In the genomic region with DNA sequence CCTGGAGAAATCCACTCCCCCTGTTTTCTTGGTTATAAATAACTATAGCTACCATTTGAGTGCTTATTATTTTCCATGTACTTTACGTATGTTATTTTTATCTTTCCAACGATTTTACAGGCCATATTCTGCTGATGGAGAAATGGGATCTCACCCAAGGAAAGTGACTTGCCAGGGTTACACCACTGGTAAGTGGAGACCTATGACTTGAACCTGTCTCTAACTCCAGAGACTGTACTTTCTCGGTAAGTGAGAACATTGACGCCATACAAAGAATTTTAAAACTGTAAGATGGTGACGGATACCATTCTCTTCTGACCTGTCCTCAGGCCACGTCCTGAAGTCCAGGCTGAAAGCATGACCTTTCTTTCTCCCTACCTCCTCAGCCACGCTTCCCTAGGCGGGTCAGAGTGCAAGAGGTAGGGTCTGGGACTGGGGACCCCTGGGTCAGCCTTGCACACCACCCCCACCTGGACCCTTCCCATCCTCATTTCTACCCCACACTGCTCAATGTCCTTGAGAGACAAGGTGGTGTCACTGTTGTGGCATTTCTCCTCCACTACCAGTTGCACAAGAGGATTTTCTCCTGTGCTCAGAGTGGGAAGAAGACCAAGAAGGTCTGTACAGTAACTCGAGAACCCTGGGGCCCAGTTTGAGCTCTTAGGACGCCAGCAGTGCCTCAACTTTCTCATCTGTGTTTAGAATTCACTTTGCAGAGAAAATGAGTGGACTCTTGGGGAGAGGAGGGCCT, we compare ENCODE assay signal across 11 cellular contexts. TPM values are rescaled to one million over a fixed set of nuclear protein-coding genes. Genes with fewer than 3 reads are reported as not detected.
A peak's percentile ranks its signal among the peaks of the same experiment; 100 is the strongest.
DNase-seq lines count a peak whose midpoint lies in the region; ATAC-seq, FAIRE-seq and TF ChIP-seq lines count a peak whose summit lies in the region.
"Had no signal": no experiment of that assay in that cellular context is flagged by ENCODE, and none has a peak within 500 bp of the region (broad histone marks: within the 10 kb centered on the region; RNA-seq: fewer than 3 reads in every experiment).

No MANE protein-coding gene starts in this region.

- no peak overlapping the region for H3K14ac ChIP-seq in H1 (ENCODE audit: insufficient read length)

- H3K27ac ChIP-seq in heart left ventricle (peak overlapping the region; percentile 80 to 97 (median 90)), H1 (ENCODE audit: low read depth, low read length) (no peak overlapping the region), transverse colon (peak overlapping the region; percentile 72 to 97 (median 78)), spleen (peak overlapping the region in 1 of 8 donors; percentile 2)

- TF ChIP-seq CTCF in heart left ventricle (IDR thresholded peaks at IDR 0.05) (no peak), H1 (IDR thresholded peaks at IDR 0.05; ENCODE audit: control extremely low read depth in 1 of 3, insufficient read depth in 1 of 3, low read depth in 1 of 3, low read length in 3 of 3) (no peak), nephron (IDR thresholded peaks at IDR 0.05; ENCODE audit: unreplicated experiment in 3 of 3) (no peak), transverse colon (IDR thresholded peaks at IDR 0.05) (no peak), spleen (IDR thresholded peaks at IDR 0.05 in 8 of 11, conservative IDR thresholded peaks at IDR 0.05 in 3 of 11) (no peak)

- peaks cover 64% of the 10 kb centered on the region for H3K27me3 Mint-ChIP-seq in nephron (ENCODE audit: low read depth)

- no peak overlapping the region for H4K5ac ChIP-seq in H1 (ENCODE audit: insufficient read length, low read depth, low read length)

- no peak overlapping the region for H3K9ac ChIP-seq in H1 (replicated peaks in 1 of 4; ENCODE audit: extremely low read depth in 1 of 4, low read depth in 3 of 4, low read length in 3 of 4)

- no peak overlapping the region for H2BK15ac ChIP-seq in H1 (ENCODE audit: low read length)

- ATAC-seq in heart left ventricle (no peak), Right ventricle myocardium superior (ENCODE audit: poor library complexity) (no peak), HG03135 (IDR thresholded peaks at IDR 0.05; ENCODE audit: unreplicated experiment) (no peak)

- H4K91ac ChIP-seq in H1 (replicated peaks; ENCODE audit: insufficient read length, low read length), result no peak overlapping the region

- H3K9me3 Mint-ChIP-seq in nephron, result peaks cover 9% of the 10 kb centered on the region

- WGBS in heart left ventricle, 4 donors, result 71 to 80% (median 75%) methylated on average over 10 of the region's 10 CpGs
- 87% methylated on average over 10 of the region's 10 CpGs; no CpG with 5 or more reads in 1 of the 2 experiments for WGBS in H1 (ENCODE audit: extremely low coverage in 1 of 2, insufficient coverage in 1 of 2, insufficient read length in 1 of 2, insufficient replicate concordance in 2 of 2, low coverage in 1 of 2, low lambda C conversion rate in 2 of 2, missing lambda C conversion rate in 1 of 2), 2 experiments
- 84 to 100% methylated on average over 3 to 10 of the region's 10 CpGs for WGBS in transverse colon (ENCODE audit: low coverage in 1 of 2), 2 donors
- WGBS in spleen, 5 donors, result 73 to 84% (median 79%) methylated on average over 10 of the region's 10 CpGs

- no peak overlapping the region for H3K23ac ChIP-seq in H1 (ENCODE audit: insufficient read length)

- H2BK5ac ChIP-seq in H1 (ENCODE audit: low read depth, low read length), result no peak overlapping the region

- H3K79me1 ChIP-seq in H1 (ENCODE audit: low read depth, low read length), result no peaks in the 10 kb centered on the region

- H2BK12ac ChIP-seq in H1 (ENCODE audit: low read depth, low read length), result no peak overlapping the region

- no peaks in the 10 kb centered on the region for H3K79me2 ChIP-seq in H1 (ENCODE audit: control insufficient read depth in 1 of 2, insufficient read depth in 2 of 2, low read length in 2 of 2)

- CTCF ChIA-PET in H1 (lab: Charles Lee; ENCODE audit: partially characterized antibody), result interaction anchor here (0.7 to 10.0 kb wide), 11 partner anchors 9 to 148 kb away, joined by 3 to 223 read pairs (median 4); a partner anchor contains a TSS

- H3K23me2 ChIP-seq in H1 (ENCODE audit: low read depth, low read length), result peaks cover 6% of the 10 kb centered on the region; the same call in 1 of the 2 replicates

- H2BK20ac ChIP-seq in H1 (ENCODE audit: low read length), result no peak overlapping the region

- DNase-seq in heart left ventricle (no peak), Right ventricle myocardium superior (no peak), H1 (ENCODE audit: low read depth in 1 of 2, low spot score in 2 of 2) (no peak), transverse colon (no peak), spleen (no peak), middle frontal gyrus (ENCODE audit: extremely low spot score, low spot score) (no peak)
- DNase-seq: DMS79 treated with DMSO at 0.1 percent for 48 hours had no signal

- intact Hi-C loops in heart left ventricle (cut with DNase I), result loop anchor here in 9 of 10 donors (1.0 to 10.0 kb wide), 8 partner anchors 38 to 135 kb away; a partner anchor contains a TSS
- intact Hi-C loops in Right ventricle myocardium superior (cut with DNase I), result loop anchor here (5.0 to 10.0 kb wide), 2 partner anchors 53 to 135 kb away; no protein-coding TSS in a partner anchor
- intact Hi-C loops in transverse colon (cut with DNase I; ENCODE audit: low total_unique reads), result loop anchor here (5.0 kb wide), 2 partner anchors 73 to 133 kb away; no protein-coding TSS in a partner anchor
- intact Hi-C loops in spleen (cut with DNase I; ENCODE audit: low total_unique reads), result loop anchor here (5.0 kb wide), 2 partner anchors 63 to 128 kb away; no protein-coding TSS in a partner anchor

- no peaks in the 10 kb centered on the region for H4K20me1 ChIP-seq in H1 (replicated peaks in 1 of 2; ENCODE audit: control insufficient read depth in 1 of 2, insufficient read depth in 2 of 2, low read length in 2 of 2)

- H3K56ac ChIP-seq in H1 (replicated peaks; ENCODE audit: insufficient read length, low read depth, low read length), result no peak overlapping the region

- H3K4ac ChIP-seq in H1 (replicated peaks; ENCODE audit: insufficient read length, low read depth, low read length), result no peak overlapping the region

- peaks cover 20% of the 10 kb centered on the region for H3K4me1 Mint-ChIP-seq in nephron

- H3K18ac ChIP-seq in H1 (ENCODE audit: extremely low read depth, low read length), result no peak overlapping the region

- H2BK120ac ChIP-seq in H1 (replicated peaks; ENCODE audit: low read depth, low read length), result no peak overlapping the region

- H3K4me2 ChIP-seq in H1 (ENCODE audit: insufficient read depth in 1 of 2, low read depth in 2 of 2, low read length in 2 of 2), result peak overlapping the region; percentile 78 to 86

- no peak for TF ChIP-seq POLR2A in heart left ventricle (IDR thresholded peaks at IDR 0.05)
- no peak for TF ChIP-seq POLR2A in H1 (IDR thresholded peaks at IDR 0.05; ENCODE audit: control extremely low read depth in 1 of 2, low read depth in 2 of 2, low read length in 2 of 2)
- TF ChIP-seq POLR2A in transverse colon (IDR thresholded peaks at IDR 0.05), result no peak
- no peak for TF ChIP-seq POLR2A in spleen (IDR thresholded peaks at IDR 0.05)

- no peak overlapping the region for H2AFZ ChIP-seq in H1 (ENCODE audit: low read length)

- peak overlapping the region; percentile 65 to 75 (median 70) for H3K4me3 Mint-ChIP-seq in nephron

- no peaks in the 10 kb centered on the region for H3K36me3 Mint-ChIP-seq in nephron (ENCODE audit: low read depth)

- no peak for FAIRE-seq in H1 (lab: Jason Lieb, UNC)
- FAIRE-seq: endometrium, GM12892 had no signal

- peak overlapping the region in 10 of 12 donors; percentile 38 to 67 (median 60) for H3K4me3 ChIP-seq in heart left ventricle
- peak overlapping the region in 2 of 4 experiments; percentile 53 to 68; a peak in 4 of 8 replicates for H3K4me3 ChIP-seq in H1 (ENCODE audit: extremely low read depth in 1 of 4, insufficient read depth in 2 of 4, low read depth in 3 of 4, low read length in 4 of 4)
- peak overlapping the region in 1 of 4 donors; percentile 50 for H3K4me3 ChIP-seq in transverse colon
- peak overlapping the region in 1 of 8 donors; percentile 69 for H3K4me3 ChIP-seq in spleen

- peak overlapping the region in 2 of 3 experiments; percentile 11 to 46 for H3K27ac Mint-ChIP-seq in nephron

- no peak for TF ChIP-seq RAD21 in H1 (IDR thresholded peaks at IDR 0.05 in 1 of 2, conservative IDR thresholded peaks at IDR 0.05 in 1 of 2; ENCODE audit: low read depth in 2 of 2, low read length in 2 of 2)

- in situ Hi-C loops in transverse colon (cut with MboI; ENCODE audit: low pct_ligation_motif_present in 1 of 4, low pct_unique_long_range_greater_than_20kb in 1 of 4, low sequenced_read_pairs in 3 of 4), result loop anchor here (5.0 to 10.0 kb wide), 4 partner anchors 73 to 135 kb away; no protein-coding TSS in a partner anchor

- H3K36me3 ChIP-seq in heart left ventricle (no peaks in the 10 kb centered on the region), H1 (ENCODE audit: control insufficient read depth in 2 of 4, insufficient read depth in 4 of 4, low read length in 3 of 4) (no peaks in the 10 kb centered on the region), transverse colon (no peaks in the 10 kb centered on the region), spleen (no peaks in the 10 kb centered on the region)

- no peak overlapping the region for H4K8ac ChIP-seq in H1 (ENCODE audit: extremely low read depth, insufficient read depth, low read length)

- POLR2A ChIA-PET in H1 (lab: Charles Lee; ENCODE audit: partially characterized antibody), result interaction anchor here (0.6 kb wide), 1 partner anchor 18 kb away, joined by 3 read pairs; no protein-coding TSS in a partner anchor

- 0 out of 2 replicates have a peak overlapping the region, but pooled peaks have one; percentile 29 for H2AK5ac ChIP-seq in H1 (ENCODE audit: low read depth, low read length)

- TF ChIP-seq EP300 in H1 (IDR thresholded peaks at IDR 0.05; ENCODE audit: borderline replicate concordance in 1 of 2, low read depth in 2 of 2, low read length in 2 of 2) (no peak), transverse colon (IDR thresholded peaks at IDR 0.05; ENCODE audit: low read depth) (no peak)

- H3K9me3 ChIP-seq in heart left ventricle, result no peaks in the 10 kb centered on the region
- no peaks in the 10 kb centered on the region for H3K9me3 ChIP-seq in H1 (ENCODE audit: insufficient read depth in 2 of 2, low read depth in 1 of 2, low read length in 1 of 2)
- no peaks in the 10 kb centered on the region for H3K9me3 ChIP-seq in transverse colon
- H3K9me3 ChIP-seq in spleen, result no peaks in the 10 kb centered on the region

- H3K4me1 ChIP-seq in heart left ventricle (peaks cover 3 to 86% (median 57%) of the 10 kb centered on the region in 12 donors), H1 (replicated peaks in 1 of 4; ENCODE audit: control insufficient read depth in 3 of 4, insufficient read depth in 4 of 4, low read length in 3 of 4) (peaks cover 0 to 17% (median 5%) of the 10 kb centered on the region in 4 experiments; a peak in 5 of 7 replicates), transverse colon (peaks cover 8 to 33% (median 26%) of the 10 kb centered on the region in 4 donors), spleen (peaks cover 13 to 47% (median 37%) of the 10 kb centered on the region in 6 donors)

- H3K27me3 ChIP-seq in heart left ventricle, result peaks cover 0 to 17% (median 0%) of the 10 kb centered on the region in 9 donors
- H3K27me3 ChIP-seq in H1 (replicated peaks in 1 of 4; ENCODE audit: control insufficient read depth in 3 of 4, extremely low read depth in 1 of 4, insufficient read depth in 3 of 4, low read length in 3 of 4), result peaks cover 26 to 75% (median 53%) of the 10 kb centered on the region in 4 experiments
- peaks cover 30% of the 10 kb centered on the region for H3K27me3 ChIP-seq in transverse colon
- H3K27me3 ChIP-seq in spleen (replicated peaks in 1 of 7), result peaks cover 0 to 32% (median 14%) of the 10 kb centered on the region in 7 donors

RNA-seq across cellular contexts. Expression of a gene that starts 49.2 kb away (rescaled TPM):
- total RNA-seq in heart left ventricle (100 to 1,000 TPM in 1 of 9 donors, 10 to 100 TPM in 8; 43.6 to 103 (median 63.8) TPM), Right ventricle myocardium superior (72.5 TPM), transverse colon (10 to 100 TPM in 2 of 4 donors, 1 to 10 TPM in 2; 7.5 to 85.2 (median 9.7) TPM), spleen (10 to 100 TPM; 12.6 to 31.5 (median 22.0) TPM)
- polyA plus RNA-seq in heart left ventricle (10 to 100 TPM; 37.4 to 41.8 TPM), H1 (2011; rRNA removed) (0.50 and 0.54 TPM in 2 replicates), spleen (10 to 100 TPM in 1 of 3 donors, 1 to 10 TPM in 2; 5.1 to 17.7 (median 6.7) TPM)
- 0.39 and 0.46 TPM in 2 replicates for total RNA-seq in H1 (2021; fragmentation: NEBNext Ultra II Directional; extraction: Animal tissue kit (Norgen Biotek cat#: 25700))
- polyA plus RNA-seq in H1 (2011; cell fraction: cytosol; rRNA removed), result 0.47 TPM
- polyA plus RNA-seq in H1 (2011; cell fraction: nucleus; rRNA removed), result 0.46 TPM
- polyA plus RNA-seq in H1 (2012, experiment 1 of 2), result 0.24 to 0.45 TPM (median 0.36 TPM) in 4 replicates
- 0.35 TPM for polyA plus RNA-seq in H1 (2012, experiment 2 of 2)
- polyA plus RNA-seq in H1 (2013, experiment 1 of 2), result 0.30 TPM
- 0.26 TPM for polyA plus RNA-seq in H1 (2013, experiment 2 of 2)
- 0.44 and 0.61 TPM in 2 replicates for polyA minus RNA-seq in H1 (2011; rRNA and poly(A)+ RNA removed)
- polyA minus RNA-seq in H1 (2011; cell fraction: cytosol; rRNA and poly(A)+ RNA removed), result not detected
- 0.50 TPM for polyA minus RNA-seq in H1 (2011; cell fraction: nucleus; rRNA and poly(A)+ RNA removed)
